Comparison of ENCODE assay signal across 1 cellular context in the genomic region with DNA sequence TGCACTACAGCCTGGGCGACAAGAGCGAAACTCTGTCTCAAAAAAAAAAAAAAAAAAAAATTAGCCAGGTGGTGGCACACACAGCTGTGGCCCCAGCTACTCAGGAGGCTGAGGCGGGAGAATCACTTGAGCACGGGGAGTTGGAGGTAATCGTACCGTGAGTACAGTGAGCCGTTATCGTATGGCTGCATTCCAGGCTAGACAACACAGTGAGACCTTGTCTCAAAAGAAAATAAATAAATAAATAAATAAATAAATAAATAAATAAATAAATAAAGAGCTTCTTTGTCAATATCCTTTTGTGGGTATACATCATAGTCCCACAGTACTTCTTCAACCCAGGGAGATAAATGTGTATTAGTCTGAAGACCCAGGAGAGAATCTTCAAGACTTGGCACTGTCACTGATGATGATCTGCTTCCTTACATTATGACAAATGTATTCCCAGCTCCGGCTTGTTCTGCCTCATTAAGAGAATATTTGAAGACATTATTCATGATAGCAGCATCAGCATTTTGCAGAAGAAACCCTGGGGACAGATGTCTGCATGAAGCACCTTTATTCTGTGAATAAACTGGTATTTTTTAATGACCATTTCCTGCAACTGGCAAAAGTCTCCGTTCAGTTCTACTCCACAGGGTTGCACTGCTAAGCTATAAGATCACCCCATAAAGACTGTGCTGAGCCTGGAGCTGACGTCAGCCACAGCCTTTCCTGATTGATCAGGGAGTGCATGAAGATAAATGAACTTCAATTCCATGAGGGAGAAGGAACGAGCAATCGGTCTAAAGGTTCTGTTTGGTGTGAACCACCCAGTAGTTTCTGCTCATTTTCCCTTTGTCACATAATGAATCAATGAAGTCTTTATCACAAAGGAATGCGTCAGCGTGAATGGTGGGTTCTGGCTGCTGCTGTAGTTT.
TF ChIP-seq lines count a peak whose summit lies in the region.

No MANE protein-coding gene starts in this region.

TF ChIP-seq in HepG2, 621 proteins besides CTCF, POLR2A, EP300 and RAD21:
- TF ChIP-seq ARNT2 (CRISPR knock-in tag; IDR thresholded peaks at IDR 0.05; ENCODE audit: low read depth), result no peak
- 0 out of 2 replicates have a peak, but pooled peaks have one; percentile 23 for TF ChIP-seq CREB1 (IDR thresholded peaks at IDR 0.05)
- no peak for TF ChIP-seq CREB1 (CRISPR knock-in tag; IDR thresholded peaks at IDR 0.05)
